ENCODE assay signal across 1 cellular context in the genomic region with DNA sequence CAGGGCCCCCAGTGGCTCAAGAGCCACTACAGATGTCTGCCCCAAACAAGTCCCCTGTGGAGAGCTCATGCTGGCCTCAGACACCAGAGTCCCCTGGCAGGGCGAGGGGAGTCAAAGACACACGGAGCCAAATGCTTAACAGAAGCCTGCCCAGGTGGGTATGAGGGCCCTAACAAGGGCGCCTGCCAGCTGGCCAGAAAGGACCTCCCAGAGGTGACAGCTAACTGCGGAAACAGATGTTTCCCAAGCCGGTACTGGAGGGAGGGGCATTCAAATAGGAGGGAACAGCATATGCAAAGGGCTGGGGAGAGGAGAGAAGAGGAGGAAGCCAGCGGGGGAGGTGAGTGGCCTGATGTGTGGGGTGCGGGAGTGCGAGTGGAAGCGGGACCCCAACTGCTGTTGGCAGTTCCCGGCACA.
TF ChIP-seq lines count a peak whose summit lies in the region.

No MANE protein-coding gene starts in this region.

TF ChIP-seq in IMR-90, 13 proteins besides CTCF, POLR2A, EP300 and RAD21 (continued from another document):
- no peak for TF ChIP-seq MAZ (IDR thresholded peaks at IDR 0.05; ENCODE audit: borderline replicate concordance, low read depth, low read length)
